Comparison of ENCODE assay signal across 22 cellular contexts in genomic region chr6:38929560-38929959, GRCh38.
"Had no signal": no experiment of that assay in that cellular context is flagged by ENCODE, and none has a peak within 500 bp of the region (broad histone marks: within the 10 kb centered on the region; RNA-seq: fewer than 3 reads in every experiment).

No MANE protein-coding gene starts in this region.

- H3K4me1 ChIP-seq: heart left ventricle, spleen, testis, tibial nerve, upper lobe of right lung, vagina had no signal

- H3K4me3 ChIP-seq: heart left ventricle, lung, spleen, testis, tibial nerve, upper lobe of right lung, vagina had no signal

- H3K36me3 ChIP-seq: heart left ventricle, neutrophil, spleen, tibial nerve, upper lobe of right lung, vagina had no signal

- H3K9me3 Mint-ChIP-seq: endodermal cell; naive B cell; stimulated activated memory B cell treated with anti-CD40 and anti-IgM and Interleukin-4, amounts not matched to agents 10 μg/mL and 1 μg/mL and 100 μg/mL, for 72 hours; stimulated activated naive CD8-positive, alpha-beta T cell treated with anti-CD3 and anti-CD28 coated beads, Interleukin-15, Interleukin-2, amounts not matched to agents 100 ng/mL and 50 ng/mL, for 24 hours had no signal

- H3K36me3 Mint-ChIP-seq: naive B cell; stimulated activated memory B cell treated with anti-CD40 and anti-IgM and Interleukin-4, amounts not matched to agents 10 μg/mL and 1 μg/mL and 100 μg/mL, for 72 hours had no signal

- H3K27ac Mint-ChIP-seq: endodermal cell; naive B cell; stimulated activated memory B cell treated with anti-CD40 and anti-IgM and Interleukin-4, amounts not matched to agents 10 μg/mL and 1 μg/mL and 100 μg/mL, for 72 hours; stimulated activated naive CD8-positive, alpha-beta T cell treated with anti-CD3 and anti-CD28 coated beads, Interleukin-15, Interleukin-2, amounts not matched to agents 100 ng/mL and 50 ng/mL, for 24 hours had no signal

- H3K9me3 ChIP-seq: heart left ventricle, neutrophil, spleen, testis, tibial nerve, upper lobe of right lung, vagina had no signal

- DNase-seq: effector CD4-positive, alpha-beta T cell; endodermal cell; heart left ventricle; hippocampal formation; left colon; left ventricle myocardium superior; mesenchymal stem cell; naive B cell; posterior cingulate gyrus; spleen; stimulated activated CD4-positive, alpha-beta T cell treated with anti-CD3 and anti-CD28 coated beads, Interleukin-15, amount 100 ng/mL, for 24 hours; stimulated activated CD4-positive, alpha-beta T cell treated with anti-CD3 and anti-CD28 coated beads, Interleukin-1b, Interleukin-23, amount 100 ng/mL, for 48 hours; stimulated activated CD4-positive, alpha-beta T cell treated with anti-CD3 and anti-CD28 coated beads, Interleukin-4, amount 100 ng/mL, for 24 hours; testis; upper lobe of right lung had no signal

- ATAC-seq: heart left ventricle; left colon; left ventricle myocardium superior; sciatic nerve; stimulated activated memory B cell treated with anti-CD40 and anti-IgM and Interleukin-4, amounts not matched to agents 10 μg/mL and 1 μg/mL and 100 μg/mL, for 72 hours; upper lobe of right lung had no signal

- H3K27me3 Mint-ChIP-seq: stimulated activated memory B cell treated with anti-CD40 and anti-IgM and Interleukin-4, amounts not matched to agents 10 μg/mL and 1 μg/mL and 100 μg/mL, for 72 hours; stimulated activated naive CD8-positive, alpha-beta T cell treated with anti-CD3 and anti-CD28 coated beads, Interleukin-15, Interleukin-2, amounts not matched to agents 100 ng/mL and 50 ng/mL, for 24 hours had no signal

- H3K4me3 Mint-ChIP-seq: endodermal cell; naive B cell; stimulated activated memory B cell treated with anti-CD40 and anti-IgM and Interleukin-4, amounts not matched to agents 10 μg/mL and 1 μg/mL and 100 μg/mL, for 72 hours; stimulated activated naive CD8-positive, alpha-beta T cell treated with anti-CD3 and anti-CD28 coated beads, Interleukin-15, Interleukin-2, amounts not matched to agents 100 ng/mL and 50 ng/mL, for 24 hours had no signal

- H3K27ac ChIP-seq: heart left ventricle, neutrophil, spleen, testis, tibial nerve, upper lobe of right lung, vagina had no signal

- H3K4me1 Mint-ChIP-seq: naive B cell; stimulated activated memory B cell treated with anti-CD40 and anti-IgM and Interleukin-4, amounts not matched to agents 10 μg/mL and 1 μg/mL and 100 μg/mL, for 72 hours had no signal

- H3K27me3 ChIP-seq: testis, tibial nerve, vagina had no signal
